In genomic region chr19:58554494-58555368, GRCh38 we compare ENCODE assay signal across 8 cellular contexts. TPM values are rescaled to one million over a fixed set of nuclear protein-coding genes. Genes with fewer than 3 reads are reported as not detected.
A peak's percentile ranks its signal among the peaks of the same experiment; 100 is the strongest.
DNase-seq lines count a peak whose midpoint lies in the region; ATAC-seq and TF ChIP-seq lines count a peak whose summit lies in the region.

TSS of gene CHMP2A (minus strand) at chr19:58555105. CDS start at chr19:58554212, 893 bp downstream.

- TF ChIP-seq CTCF in esophagus squamous epithelium (IDR thresholded peaks at IDR 0.05) = peak in 1 of 6 experiments; percentile 38

- no peaks in the 10 kb centered on the region for H3K9me3 ChIP-seq in esophagus squamous epithelium

- peaks cover 29 to 67% (median 56%) of the 10 kb centered on the region in 4 donors for H3K4me1 Mint-ChIP-seq in naive thymus-derived CD8-positive, alpha-beta T cell

- POLR2A ChIA-PET in naive thymus-derived CD8-positive, alpha-beta T cell (lab: Charles Lee) = interaction anchor here (0.6 to 4.0 kb wide), 17 partner anchors 8 to 198 kb away, joined by 3 to 99 read pairs (median 6); partner anchors contain the start of genes MZF1, RPS5, TRIM28 and ZBTB45

- TF ChIP-seq EP300 in Ishikawa (IDR thresholded peaks at IDR 0.05; ENCODE audit: borderline replicate concordance) = peak; percentile 51; the same call in 1 of the 2 replicates

- H3K4me3 Mint-ChIP-seq in naive thymus-derived CD8-positive, alpha-beta T cell = peak within 1 kb of the TSS; percentile 86 to 98 (median 96)

- H3K27me3 Mint-ChIP-seq in naive thymus-derived CD8-positive, alpha-beta T cell = peaks cover 0 to 2% (median 0%) of the 10 kb centered on the region in 5 donors

- peak in 3 of 4 donors; percentile 71 to 75 (median 73) for TF ChIP-seq POLR2A in esophagus squamous epithelium (IDR thresholded peaks at IDR 0.05)

- H3K36me3 Mint-ChIP-seq in naive thymus-derived CD8-positive, alpha-beta T cell = peaks cover 4 to 57% (median 20%) of the 10 kb centered on the region in 3 donors

- no peaks in the 10 kb centered on the region for H3K27me3 ChIP-seq in esophagus squamous epithelium

- no peaks in the 10 kb centered on the region for H3K9me3 Mint-ChIP-seq in naive thymus-derived CD8-positive, alpha-beta T cell

- WGBS in esophagus squamous epithelium, 2 donors = 1 to 2% methylated on average over 14 to 18 of the region's 69 CpGs

- TF ChIP-seq RAD21 in Ishikawa (IDR thresholded peaks at IDR 0.05; ENCODE audit: low read depth) = no peak

- DNase-seq in A172 (ENCODE audit: low spot score) = peak; percentile 66
- peak; percentile 98 for DNase-seq in activated T-cell treated with anti-CD3 and anti-CD28 coated beads for 1 hour (ENCODE audit: low read depth)
- DNase-seq in esophagus squamous epithelium (lab: John Stamatoyannopoulos, UW) = no peak
- peak; percentile 95 to 99 (median 96) for DNase-seq in naive thymus-derived CD8-positive, alpha-beta T cell
- peak; percentile 99 for DNase-seq in stimulated activated naive CD8-positive, alpha-beta T cell treated with anti-CD3 and anti-CD28 coated beads, Interleukin-15, Interleukin-2, amounts not matched to agents 100 U/mL and 50 U/mL, for 24 hours
- no peak for DNase-seq in SW 1271 (lab: John Stamatoyannopoulos, UW)

- peak within 1 kb of the TSS; percentile 55 to 79 (median 74) for H3K4me3 ChIP-seq in esophagus squamous epithelium

- intact Hi-C loops in esophagus squamous epithelium (cut with DNase I) = no loop called here

- H3K36me3 ChIP-seq in esophagus squamous epithelium = peaks cover 19 to 58% (median 41%) of the 10 kb centered on the region in 3 donors

- H3K4me1 ChIP-seq in esophagus squamous epithelium = peaks cover 29 to 52% (median 33%) of the 10 kb centered on the region in 3 donors

- peak; percentile 35 for ATAC-seq in GM19324 (IDR thresholded peaks at IDR 0.05; ENCODE audit: low FRiP score, unreplicated experiment)
- ATAC-seq in naive thymus-derived CD8-positive, alpha-beta T cell = peak; percentile 41 to 45
- peak; percentile 50 for ATAC-seq in stimulated activated naive CD8-positive, alpha-beta T cell treated with anti-CD3 and anti-CD28 coated beads, Interleukin-15, Interleukin-2, amounts not matched to agents 100 U/mL and 50 U/mL, for 24 hours

- peak within 1 kb of the TSS; percentile 94 to 99 (median 99) for H3K27ac Mint-ChIP-seq in naive thymus-derived CD8-positive, alpha-beta T cell

- H3K27ac ChIP-seq in esophagus squamous epithelium = peak within 1 kb of the TSS; percentile 90 to 100 (median 97)

TF ChIP-seq in Ishikawa, 13 proteins besides CTCF, POLR2A, EP300 and RAD21:
- TF ChIP-seq MAX (IDR thresholded peaks at IDR 0.05) (peak; percentile 52), TCF12 (IDR thresholded peaks at IDR 0.05; ENCODE audit: low read depth) (peak; percentile 79; the same call in 1 of the 2 replicates), FOXM1 (IDR thresholded peaks at IDR 0.05; ENCODE audit: borderline replicate concordance, low read depth) (no peak), ZBTB7A (IDR thresholded peaks at IDR 0.05; ENCODE audit: low read depth) (peak; percentile 87), CEBPB (IDR thresholded peaks at IDR 0.05) (peak; percentile 89), TAF1 (IDR thresholded peaks at IDR 0.05; ENCODE audit: low read depth) (peak; percentile 69), EGR1 (IDR thresholded peaks at IDR 0.05) (no peak), YY1 (IDR thresholded peaks at IDR 0.05; ENCODE audit: low read depth) (peak; percentile 70), USF1 (IDR thresholded peaks at IDR 0.05) (peak; percentile 54), NFIC (IDR thresholded peaks at IDR 0.05) (0 out of 2 replicates have a peak, but pooled peaks have one; percentile 17), CREB1 (IDR thresholded peaks at IDR 0.05; ENCODE audit: low read depth) (peak; percentile 79), TEAD4 (IDR thresholded peaks at IDR 0.05) (peak; percentile 48)
- TF ChIP-seq, protein P1, sequence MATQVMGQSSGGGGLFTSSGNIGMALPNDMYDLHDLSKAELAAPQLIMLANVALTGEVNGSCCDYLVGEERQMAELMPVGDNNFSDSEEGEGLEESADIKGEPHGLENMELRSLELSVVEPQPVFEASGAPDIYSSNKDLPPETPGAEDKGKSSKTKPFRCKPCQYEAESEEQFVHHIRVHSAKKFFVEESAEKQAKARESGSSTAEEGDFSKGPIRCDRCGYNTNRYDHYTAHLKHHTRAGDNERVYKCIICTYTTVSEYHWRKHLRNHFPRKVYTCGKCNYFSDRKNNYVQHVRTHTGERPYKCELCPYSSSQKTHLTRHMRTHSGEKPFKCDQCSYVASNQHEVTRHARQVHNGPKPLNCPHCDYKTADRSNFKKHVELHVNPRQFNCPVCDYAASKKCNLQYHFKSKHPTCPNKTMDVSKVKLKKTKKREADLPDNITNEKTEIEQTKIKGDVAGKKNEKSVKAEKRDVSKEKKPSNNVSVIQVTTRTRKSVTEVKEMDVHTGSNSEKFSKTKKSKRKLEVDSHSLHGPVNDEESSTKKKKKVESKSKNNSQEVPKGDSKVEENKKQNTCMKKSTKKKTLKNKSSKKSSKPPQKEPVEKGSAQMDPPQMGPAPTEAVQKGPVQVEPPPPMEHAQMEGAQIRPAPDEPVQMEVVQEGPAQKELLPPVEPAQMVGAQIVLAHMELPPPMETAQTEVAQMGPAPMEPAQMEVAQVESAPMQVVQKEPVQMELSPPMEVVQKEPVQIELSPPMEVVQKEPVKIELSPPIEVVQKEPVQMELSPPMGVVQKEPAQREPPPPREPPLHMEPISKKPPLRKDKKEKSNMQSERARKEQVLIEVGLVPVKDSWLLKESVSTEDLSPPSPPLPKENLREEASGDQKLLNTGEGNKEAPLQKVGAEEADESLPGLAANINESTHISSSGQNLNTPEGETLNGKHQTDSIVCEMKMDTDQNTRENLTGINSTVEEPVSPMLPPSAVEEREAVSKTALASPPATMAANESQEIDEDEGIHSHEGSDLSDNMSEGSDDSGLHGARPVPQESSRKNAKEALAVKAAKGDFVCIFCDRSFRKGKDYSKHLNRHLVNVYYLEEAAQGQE (IDR thresholded peaks at IDR 0.05; ENCODE audit: low read depth) = no peak

RNA-seq across cellular contexts. Expression of gene CHMP2A, which starts in this region (rescaled TPM):
- total RNA-seq in A172 (2014; rRNA removed; shearing (Covaris generic)) = 32.1 and 48.2 TPM in 2 replicates
- 10 to 100 TPM; 76.5 to 99.5 (median 86.6) TPM for total RNA-seq in esophagus squamous epithelium
- total RNA-seq in naive thymus-derived CD8-positive, alpha-beta T cell = 10 to 100 TPM; 59.2 to 60.0 TPM
- 100 to 1,000 TPM; 135 to 154 (median 144) TPM for polyA plus RNA-seq in naive thymus-derived CD8-positive, alpha-beta T cell

Comparison
In these comparisons a context has a peak if more than half of its experiments do, and no peak if none do; other contexts are left out.
1. DNase-seq: peak in A172 (single experiment), activated T-cell treated with anti-CD3 and anti-CD28 coated beads for 1 hour (single experiment), naive thymus-derived CD8-positive, alpha-beta T cell (10 of 10) and stimulated activated naive CD8-positive, alpha-beta T cell treated with anti-CD3 and anti-CD28 coated beads, Interleukin-15, Interleukin-2, amounts not matched to agents 100 U/mL and 50 U/mL, for 24 hours (single experiment); none in esophagus squamous epithelium (single experiment) and SW 1271 (0 of 2).
2. Peak in every context shown above with its lines, with median percentiles within 50 percentile points of each other: ATAC-seq.